Comparison of ENCODE assay signal across 32 cellular contexts in the genomic region with DNA sequence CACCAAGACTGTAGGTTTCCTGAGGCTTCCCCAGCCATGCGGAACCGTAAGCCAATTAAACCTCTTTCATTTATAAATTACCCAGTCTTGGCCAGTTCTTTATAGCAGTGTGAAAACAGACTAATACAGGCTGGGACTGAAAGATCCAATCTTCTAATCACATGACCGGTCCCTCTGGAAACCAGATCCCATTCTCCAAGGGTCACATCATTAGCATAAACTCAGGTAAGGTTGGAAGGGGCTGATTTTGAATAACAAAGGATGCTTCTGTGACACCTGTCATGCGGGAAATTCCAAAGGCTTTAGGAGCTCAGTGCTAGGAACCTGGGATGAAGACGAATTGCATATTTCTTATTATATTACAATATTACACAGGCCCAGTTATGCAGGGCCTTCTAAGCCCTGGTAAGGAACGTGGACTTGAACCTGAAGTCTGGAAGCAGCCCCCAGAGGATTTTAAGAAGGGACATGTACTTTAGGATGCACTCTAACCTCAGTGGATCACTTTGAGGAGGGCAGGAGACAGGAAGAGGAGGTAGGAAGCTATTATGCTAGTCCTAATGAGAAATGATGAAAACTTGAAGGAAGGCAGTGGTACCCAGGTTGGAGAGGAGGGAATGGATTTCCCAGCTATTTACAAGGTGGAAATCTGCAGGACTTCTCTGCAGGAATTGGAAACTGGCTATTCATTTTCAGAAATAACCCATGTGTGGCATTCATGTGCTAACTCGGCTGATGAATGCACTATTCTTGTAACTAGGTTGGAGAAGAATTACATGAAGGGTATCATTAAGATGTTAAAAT. TPM values are rescaled to one million over a fixed set of nuclear protein-coding genes. Genes with fewer than 3 reads are reported as not detected.
"Had no signal": no experiment of that assay in that cellular context is flagged by ENCODE, and none has a peak within 500 bp of the region (broad histone marks: within the 10 kb centered on the region; RNA-seq: fewer than 3 reads in every experiment).

No MANE protein-coding gene starts in this region.

- H3K27ac ChIP-seq: gastroesophageal sphincter, hepatocyte, ovary, skin epidermis, stomach, thyroid gland, upper lobe of right lung had no signal

- H3K4me3 ChIP-seq: gastroesophageal sphincter, hepatocyte, ovary, skin epidermis, stomach, thyroid gland, upper lobe of right lung had no signal

- H3K36me3 ChIP-seq: gastroesophageal sphincter, ovary, stomach, thyroid gland, upper lobe of right lung had no signal

- H3K27ac Mint-ChIP-seq: activated CD4-positive, alpha-beta memory T cell treated with anti-CD3 and anti-CD28 coated beads, Interleukin-2, amount 10 ng/mL, durations not matched to agents 7 days and 5 days; activated CD4-positive, alpha-beta T cell treated with anti-CD3 and anti-CD28 coated beads, Interleukin-2, amount 10 ng/mL, durations not matched to agents 7 days and 5 days; activated naive CD4-positive, alpha-beta T cell treated with anti-CD3 and anti-CD28 coated beads, Interleukin-2, amount 50 U/mL, for 24 hours; activated naive CD8-positive, alpha-beta T cell treated with anti-CD3 and anti-CD28 coated beads, Interleukin-2, amount 50 U/mL, for 24 hours; activated T-helper 17 cell treated with anti-CD3 and anti-CD28 coated beads, Interleukin-2, amount 50 U/mL, for 72 hours; naive thymus-derived CD4-positive, alpha-beta T cell; progenitor cell of endocrine pancreas; stimulated activated effector memory CD8-positive, alpha-beta T cell treated with anti-CD3 and anti-CD28 coated beads, Interleukin-12 subunit alpha, Interleukin-12 subunit beta, amount 100 ng/mL, for 72 hours had no signal

- H3K4me1 ChIP-seq: gastroesophageal sphincter, stomach, thyroid gland, upper lobe of right lung had no signal

- DNase-seq: activated CD4-positive, alpha-beta memory T cell treated with anti-CD3 and anti-CD28 coated beads, Interleukin-2, amount 10 ng/mL, durations not matched to agents 7 days and 5 days; activated CD4-positive, alpha-beta T cell treated with anti-CD3 and anti-CD28 coated beads for 1 hour; activated CD4-positive, alpha-beta T cell treated with anti-CD3 and anti-CD28 coated beads, Interleukin-2, amount 10 ng/mL, durations not matched to agents 7 days and 5 days; activated naive CD8-positive, alpha-beta T cell treated with anti-CD3 and anti-CD28 coated beads, Interleukin-2, amount 50 U/mL, for 24 hours; activated T-cell treated with anti-CD3 and anti-CD28 coated beads, Interleukin-2, amount 50 U/mL, for 4 hours; amygdala; caudate nucleus; cortex of kidney; left colon; midbrain; naive thymus-derived CD4-positive, alpha-beta T cell; ovary; retina; stimulated activated CD4-positive, alpha-beta T cell treated with anti-CD3 and anti-CD28 coated beads, Interleukin-12 subunit alpha, Interleukin-12 subunit beta, amount 100 ng/mL, for 4 hours; stimulated activated CD4-positive, alpha-beta T cell treated with anti-CD3 and anti-CD28 coated beads, Interleukin-4, amount 100 ng/mL, for 24 hours; stomach; T-helper 2 cell; thyroid gland; upper lobe of right lung had no signal

- H3K4me2 ChIP-seq: hepatocyte had no signal

- H3K9me3 ChIP-seq: gastroesophageal sphincter, ovary, stomach, thyroid gland, upper lobe of right lung had no signal

- H2AFZ ChIP-seq: hepatocyte had no signal

- H3K4me3 Mint-ChIP-seq: activated CD4-positive, alpha-beta memory T cell treated with anti-CD3 and anti-CD28 coated beads, Interleukin-2, amount 10 ng/mL, durations not matched to agents 7 days and 5 days; activated CD4-positive, alpha-beta T cell treated with anti-CD3 and anti-CD28 coated beads, Interleukin-2, amount 10 ng/mL, durations not matched to agents 7 days and 5 days; activated naive CD4-positive, alpha-beta T cell treated with anti-CD3 and anti-CD28 coated beads, Interleukin-2, amount 50 U/mL, for 24 hours; activated naive CD8-positive, alpha-beta T cell treated with anti-CD3 and anti-CD28 coated beads, Interleukin-2, amount 50 U/mL, for 24 hours; activated T-cell treated with anti-CD3 and anti-CD28 coated beads, Interleukin-2, amount 50 U/mL, for 4 hours; activated T-helper 17 cell treated with anti-CD3 and anti-CD28 coated beads, Interleukin-2, amount 50 U/mL, for 72 hours; naive thymus-derived CD4-positive, alpha-beta T cell; stimulated activated effector memory CD8-positive, alpha-beta T cell treated with anti-CD3 and anti-CD28 coated beads, Interleukin-12 subunit alpha, Interleukin-12 subunit beta, amount 100 ng/mL, for 72 hours had no signal

- H3K4me1 Mint-ChIP-seq: activated naive CD4-positive, alpha-beta T cell treated with anti-CD3 and anti-CD28 coated beads, Interleukin-2, amount 50 U/mL, for 24 hours; activated naive CD8-positive, alpha-beta T cell treated with anti-CD3 and anti-CD28 coated beads, Interleukin-2, amount 50 U/mL, for 24 hours; activated T-helper 17 cell treated with anti-CD3 and anti-CD28 coated beads, Interleukin-2, amount 50 U/mL, for 72 hours; stimulated activated effector memory CD8-positive, alpha-beta T cell treated with anti-CD3 and anti-CD28 coated beads, Interleukin-12 subunit alpha, Interleukin-12 subunit beta, amount 100 ng/mL, for 72 hours had no signal

- ATAC-seq: activated naive CD8-positive, alpha-beta T cell treated with anti-CD3 and anti-CD28 coated beads, Interleukin-2, amount 50 U/mL, for 24 hours; activated T-cell treated with anti-CD3 and anti-CD28 coated beads, Interleukin-2, amount 50 U/mL, for 4 hours; activated T-helper 17 cell treated with anti-CD3 and anti-CD28 coated beads, Interleukin-2, amount 50 U/mL, for 72 hours; gastroesophageal sphincter; left colon; naive thymus-derived CD4-positive, alpha-beta T cell; sciatic nerve; stimulated activated effector memory CD8-positive, alpha-beta T cell treated with anti-CD3 and anti-CD28 coated beads, Interleukin-12 subunit alpha, Interleukin-12 subunit beta, amount 100 ng/mL, for 72 hours; upper lobe of right lung had no signal

- H3K79me2 ChIP-seq: hepatocyte had no signal

- H3K27me3 ChIP-seq: gastroesophageal sphincter, hepatocyte, ovary, thyroid gland, upper lobe of right lung had no signal

- FAIRE-seq: endothelial cell of umbilical vein, keratinocyte had no signal

- H3K27me3 Mint-ChIP-seq: activated CD4-positive, alpha-beta memory T cell treated with anti-CD3 and anti-CD28 coated beads, Interleukin-2, amount 10 ng/mL, durations not matched to agents 7 days and 5 days; activated CD4-positive, alpha-beta T cell treated with anti-CD3 and anti-CD28 coated beads, Interleukin-2, amount 10 ng/mL, durations not matched to agents 7 days and 5 days had no signal

- H3K9me3 Mint-ChIP-seq: activated CD4-positive, alpha-beta memory T cell treated with anti-CD3 and anti-CD28 coated beads, Interleukin-2, amount 10 ng/mL, durations not matched to agents 7 days and 5 days; activated CD4-positive, alpha-beta T cell treated with anti-CD3 and anti-CD28 coated beads, Interleukin-2, amount 10 ng/mL, durations not matched to agents 7 days and 5 days; activated naive CD4-positive, alpha-beta T cell treated with anti-CD3 and anti-CD28 coated beads, Interleukin-2, amount 50 U/mL, for 24 hours; activated naive CD8-positive, alpha-beta T cell treated with anti-CD3 and anti-CD28 coated beads, Interleukin-2, amount 50 U/mL, for 24 hours; activated T-cell treated with anti-CD3 and anti-CD28 coated beads, Interleukin-2, amount 50 U/mL, for 4 hours; activated T-helper 17 cell treated with anti-CD3 and anti-CD28 coated beads, Interleukin-2, amount 50 U/mL, for 72 hours; naive thymus-derived CD4-positive, alpha-beta T cell; stimulated activated effector memory CD8-positive, alpha-beta T cell treated with anti-CD3 and anti-CD28 coated beads, Interleukin-12 subunit alpha, Interleukin-12 subunit beta, amount 100 ng/mL, for 72 hours had no signal

RNA-seq across cellular contexts. Expression of gene TNFSF11, which starts 19.2 kb away (rescaled TPM):
- total RNA-seq: endothelial cell of umbilical vein, fibroblast of lung, fibroblast of villous mesenchyme, ovary, progenitor cell of endocrine pancreas, sciatic nerve, thyroid gland, upper lobe of right lung had no signal
- polyA plus RNA-seq: endothelial cell of umbilical vein; fibroblast of lung; hepatocyte; keratinocyte; naive thymus-derived CD4-positive, alpha-beta T cell; neural cell had no signal
